Comparison of ENCODE assay signal across 7 cellular contexts in genomic region chr7:53060066-53060465, GRCh38. TPM values are rescaled to one million over a fixed set of nuclear protein-coding genes. Genes with fewer than 3 reads are reported as not detected.
"Had no signal": no experiment of that assay in that cellular context is flagged by ENCODE, and none has a peak within 500 bp of the region (broad histone marks: within the 10 kb centered on the region; RNA-seq: fewer than 3 reads in every experiment).

No MANE protein-coding gene starts in this region.

- ATAC-seq: GM23338, K562 had no signal

- H3K27ac Mint-ChIP-seq: GM23338 had no signal

- H3K4me3 Mint-ChIP-seq: GM23338, H9 had no signal

- H3K4me1 Mint-ChIP-seq: GM23338 had no signal

- DNase-seq: H9, HCEC 1CT, IMR-90 had no signal

RNA-seq across cellular contexts. Expression of gene POM121L12, which starts 24.6 kb away (rescaled TPM):
- total RNA-seq: GM23338, H1, H9, HT-29, IMR-90, K562 had no signal
